Comparison of ENCODE assay signal across 22 cellular contexts in the genomic region with DNA sequence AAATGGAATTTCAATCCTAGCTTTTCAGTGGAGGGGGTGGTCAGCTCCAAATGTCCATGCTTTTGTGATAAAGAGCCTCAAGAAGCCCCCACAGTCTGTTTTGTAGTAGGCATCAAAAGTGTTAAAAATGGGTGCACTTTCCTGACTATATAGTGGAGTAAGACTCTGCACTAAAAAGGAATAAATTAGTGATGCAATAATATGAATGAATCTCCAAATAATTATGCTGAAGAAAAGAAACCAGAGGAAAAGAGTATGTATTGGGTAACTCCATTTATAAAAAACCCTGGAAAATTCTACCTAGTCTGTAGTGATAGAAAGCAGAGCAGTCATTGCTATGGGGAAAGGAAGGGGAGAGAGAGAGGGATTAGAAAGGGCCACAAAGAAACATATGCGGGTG.
"Had no signal": no experiment of that assay in that cellular context is flagged by ENCODE, and none has a peak within 500 bp of the region (broad histone marks: within the 10 kb centered on the region; RNA-seq: fewer than 3 reads in every experiment).

No MANE protein-coding gene starts in this region.

- H3K27me3 ChIP-seq: heart left ventricle, neutrophil, spleen, testis, tibial nerve had no signal

- H3K4me3 ChIP-seq: dorsolateral prefrontal cortex, heart left ventricle, lung, psoas muscle, spleen, testis, tibial nerve, upper lobe of right lung had no signal

- H3K9me3 Mint-ChIP-seq: stimulated activated naive CD8-positive, alpha-beta T cell treated with anti-CD3 and anti-CD28 coated beads, Interleukin-15, amount 100 ng/mL, for 72 hours had no signal

- H3K36me3 Mint-ChIP-seq: naive thymus-derived CD8-positive, alpha-beta T cell had no signal

- H3K4me3 Mint-ChIP-seq: naive thymus-derived CD8-positive, alpha-beta T cell; stimulated activated naive CD8-positive, alpha-beta T cell treated with anti-CD3 and anti-CD28 coated beads, Interleukin-15, amount 100 ng/mL, for 72 hours had no signal

- H3K4me1 ChIP-seq: heart left ventricle, psoas muscle, spleen, testis, tibial nerve, upper lobe of right lung had no signal

- H3K36me3 ChIP-seq: heart left ventricle, neutrophil, spleen, tibial nerve, upper lobe of right lung had no signal

- H3K9me3 ChIP-seq: neutrophil, psoas muscle, testis, tibial nerve, upper lobe of right lung had no signal

- DNase-seq: cortex of kidney; dorsolateral prefrontal cortex; effector CD8-positive, alpha-beta T cell; heart left ventricle; hippocampal formation; left colon; left ventricle myocardium superior; mesendoderm; naive thymus-derived CD8-positive, alpha-beta T cell; psoas muscle; retina; spleen; stimulated activated CD4-positive, alpha-beta T cell treated with anti-CD3 and anti-CD28 coated beads, Interleukin-15, amount 100 ng/mL, for 24 hours; stimulated activated CD4-positive, alpha-beta T cell treated with anti-CD3 and anti-CD28 coated beads, Interleukin-1b, Interleukin-23, amount 100 ng/mL, for 48 hours; stimulated activated CD4-positive, alpha-beta T cell treated with anti-CD3 and anti-CD28 coated beads, Interleukin-4, amount 100 ng/mL, for 24 hours; stimulated activated naive CD8-positive, alpha-beta T cell treated with anti-CD3 and anti-CD28 coated beads, Interleukin-15, amount 100 ng/mL, for 72 hours; testis; upper lobe of right lung had no signal

- ATAC-seq: heart left ventricle; left colon; left ventricle myocardium superior; naive thymus-derived CD8-positive, alpha-beta T cell; psoas muscle; sciatic nerve; stimulated activated naive CD8-positive, alpha-beta T cell treated with anti-CD3 and anti-CD28 coated beads, Interleukin-15, amount 100 ng/mL, for 72 hours; upper lobe of right lung had no signal

- H3K27ac ChIP-seq: dorsolateral prefrontal cortex, heart left ventricle, neutrophil, psoas muscle, spleen, testis, tibial nerve, upper lobe of right lung had no signal

- H3K27ac Mint-ChIP-seq: stimulated activated naive CD8-positive, alpha-beta T cell treated with anti-CD3 and anti-CD28 coated beads, Interleukin-15, amount 100 ng/mL, for 72 hours had no signal

- H3K27me3 Mint-ChIP-seq: stimulated activated naive CD8-positive, alpha-beta T cell treated with anti-CD3 and anti-CD28 coated beads, Interleukin-15, amount 100 ng/mL, for 72 hours had no signal

- H3K4me1 Mint-ChIP-seq: stimulated activated naive CD8-positive, alpha-beta T cell treated with anti-CD3 and anti-CD28 coated beads, Interleukin-15, amount 100 ng/mL, for 72 hours had no signal
